ENCODE assay signal across 6 cellular contexts in the genomic region with DNA sequence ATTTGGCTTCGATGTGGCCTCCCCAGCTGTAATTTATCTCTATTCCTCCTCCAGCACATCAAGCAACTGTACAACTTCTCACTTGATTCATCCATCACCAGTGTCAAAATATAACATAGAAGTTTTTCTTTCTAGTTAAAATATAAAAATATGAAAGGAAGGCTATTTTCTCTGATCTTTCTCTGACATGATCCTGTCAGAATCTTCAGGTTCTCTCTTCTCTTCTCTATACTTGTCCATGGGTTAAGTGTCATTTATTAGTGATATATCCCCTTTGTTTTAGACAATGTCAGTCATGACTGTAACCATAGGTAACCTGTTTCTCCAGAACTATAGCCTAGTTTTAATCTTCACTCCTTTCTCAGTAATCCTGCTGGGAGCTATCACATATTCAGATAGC.
"Had no signal": no experiment of that assay in that cellular context is flagged by ENCODE, and none has a peak within 500 bp of the region (broad histone marks: within the 10 kb centered on the region; RNA-seq: fewer than 3 reads in every experiment).

No MANE protein-coding gene starts in this region.

- ATAC-seq: HepG2, K562 had no signal

- H3K4me3 ChIP-seq: K562 had no signal

- H3K27ac ChIP-seq: HL-60 had no signal

- DNase-seq: IMR-90, KBM-7 had no signal

- H3K36me3 Mint-ChIP-seq: IgD-negative memory B cell had no signal

- H3K4me1 Mint-ChIP-seq: IgD-negative memory B cell had no signal

- H3K4me3 Mint-ChIP-seq: IgD-negative memory B cell had no signal
